Comparison of ENCODE assay signal across 9 cellular contexts in the genomic region with DNA sequence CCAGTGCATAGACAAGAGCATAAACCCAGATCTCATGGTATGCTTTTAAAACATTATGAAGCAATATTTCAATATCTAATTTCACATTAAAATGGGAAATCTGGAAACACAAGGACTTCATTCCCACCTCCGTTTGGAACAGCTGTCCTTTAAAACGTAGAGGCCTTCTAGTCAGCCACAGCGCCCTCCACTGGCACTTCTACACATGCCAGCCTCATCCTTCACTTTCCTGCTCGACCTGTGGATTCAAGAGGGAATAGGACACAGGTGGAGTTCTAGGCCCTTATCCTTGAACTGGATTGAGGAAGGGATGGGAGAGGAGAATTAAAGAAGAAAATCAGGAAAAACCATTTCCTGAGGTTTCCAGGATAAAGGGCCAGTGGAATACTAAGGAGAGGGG.
A peak's percentile ranks its signal among the peaks of the same experiment; 100 is the strongest.
DNase-seq lines count a peak whose midpoint lies in the region; ATAC-seq and TF ChIP-seq lines count a peak whose summit lies in the region.
"Had no signal": no experiment of that assay in that cellular context is flagged by ENCODE, and none has a peak within 500 bp of the region (broad histone marks: within the 10 kb centered on the region; RNA-seq: fewer than 3 reads in every experiment).

No MANE protein-coding gene starts in this region.

- CTCF ChIA-PET in activated naive CD4-positive, alpha-beta T cell treated with anti-CD3 and anti-CD28 coated beads for 36 hours (lab: Charles Lee) = interaction anchor here (1.0 to 2.1 kb wide), 2 partner anchors 31 to 78 kb away, joined by 5 to 16 read pairs; no protein-coding TSS in a partner anchor

- H3K27ac Mint-ChIP-seq in activated naive CD4-positive, alpha-beta T cell treated with anti-CD3 and anti-CD28 coated beads for 36 hours = peak overlapping the region; percentile 77
- H3K27ac Mint-ChIP-seq in stimulated activated naive CD8-positive, alpha-beta T cell treated with anti-CD3 and anti-CD28 coated beads, Interleukin-15, amount 100 ng/mL, for 72 hours = peak overlapping the region; percentile 88 to 93

- DNase-seq in activated naive CD4-positive, alpha-beta T cell treated with anti-CD3 and anti-CD28 coated beads for 36 hours = peak; percentile 47
- DNase-seq in activated naive CD4-positive, alpha-beta T cell (lab: John Stamatoyannopoulos, UW) = no peak
- DNase-seq in OCI-M1 (lab: John Stamatoyannopoulos, UW) (peak; percentile 27), fibroblast of mammary gland (ENCODE audit: low read depth) (peak; percentile 10), A172 (ENCODE audit: low spot score) (no peak), SIG-M5 (lab: John Stamatoyannopoulos, UW) (no peak)
- peak in 1 of 2 donors; percentile 5 for DNase-seq in stimulated activated naive CD8-positive, alpha-beta T cell treated with anti-CD3 and anti-CD28 coated beads, Interleukin-15, amount 100 ng/mL, for 72 hours
- DNase-seq: tibial artery had no signal

- no peak overlapping the region for H3K4me3 Mint-ChIP-seq in activated naive CD4-positive, alpha-beta T cell treated with anti-CD3 and anti-CD28 coated beads for 36 hours
- peak overlapping the region; percentile 65 to 69 for H3K4me3 Mint-ChIP-seq in stimulated activated naive CD8-positive, alpha-beta T cell treated with anti-CD3 and anti-CD28 coated beads, Interleukin-15, amount 100 ng/mL, for 72 hours

- H3K4me1 Mint-ChIP-seq in activated naive CD4-positive, alpha-beta T cell treated with anti-CD3 and anti-CD28 coated beads for 36 hours (ENCODE audit: low read depth) = peaks cover 54% of the 10 kb centered on the region
- H3K4me1 Mint-ChIP-seq in stimulated activated naive CD8-positive, alpha-beta T cell treated with anti-CD3 and anti-CD28 coated beads, Interleukin-15, amount 100 ng/mL, for 72 hours = peaks cover 50% of the 10 kb centered on the region

- ATAC-seq in stimulated activated naive CD8-positive, alpha-beta T cell treated with anti-CD3 and anti-CD28 coated beads, Interleukin-15, amount 100 ng/mL, for 72 hours = no peak
- ATAC-seq in HG02588 (IDR thresholded peaks at IDR 0.05; ENCODE audit: unreplicated experiment) = no peak

- no peak overlapping the region for H3K4me3 ChIP-seq in fibroblast of mammary gland (ENCODE audit: control insufficient read depth, low read depth, low read length)
- H3K4me3 ChIP-seq: tibial artery had no signal

- intact Hi-C loops in activated naive CD4-positive, alpha-beta T cell treated with anti-CD3 and anti-CD28 coated beads for 36 hours (cut with micrococcal nuclease) = loop anchor here (5.0 kb wide), 1 partner anchor 173 kb away; a partner anchor contains a TSS

- H3K27me3 Mint-ChIP-seq in activated naive CD4-positive, alpha-beta T cell treated with anti-CD3 and anti-CD28 coated beads for 36 hours (ENCODE audit: low read depth) = no peaks in the 10 kb centered on the region
- H3K27me3 Mint-ChIP-seq in stimulated activated naive CD8-positive, alpha-beta T cell treated with anti-CD3 and anti-CD28 coated beads, Interleukin-15, amount 100 ng/mL, for 72 hours = no peaks in the 10 kb centered on the region

- TF ChIP-seq CTCF in fibroblast of mammary gland (conservative IDR thresholded peaks at IDR 0.05; ENCODE audit: control insufficient read depth, insufficient read depth, low read depth, low read length) = peak; percentile 41

- H3K9me3 Mint-ChIP-seq in activated naive CD4-positive, alpha-beta T cell treated with anti-CD3 and anti-CD28 coated beads for 36 hours = no peaks in the 10 kb centered on the region
- H3K9me3 Mint-ChIP-seq in stimulated activated naive CD8-positive, alpha-beta T cell treated with anti-CD3 and anti-CD28 coated beads, Interleukin-15, amount 100 ng/mL, for 72 hours = no peaks in the 10 kb centered on the region

- peaks cover 6% of the 10 kb centered on the region for H3K36me3 Mint-ChIP-seq in activated naive CD4-positive, alpha-beta T cell treated with anti-CD3 and anti-CD28 coated beads for 36 hours (ENCODE audit: low read depth)

Comparison
In these comparisons a context has a peak if more than half of its experiments do, and no peak if none do; other contexts are left out.
1. DNase-seq: peak in activated naive CD4-positive, alpha-beta T cell treated with anti-CD3 and anti-CD28 coated beads for 36 hours (single experiment), OCI-M1 (single experiment) and fibroblast of mammary gland (single experiment); none in activated naive CD4-positive, alpha-beta T cell (0 of 4), A172 (single experiment) and SIG-M5 (single experiment).